In genomic region chr22:41397143-41397811, GRCh38 we compare ENCODE assay signal across 32 cellular contexts. TPM values are rescaled to one million over a fixed set of nuclear protein-coding genes. Genes with fewer than 3 reads are reported as not detected.
A peak's percentile ranks its signal among the peaks of the same experiment; 100 is the strongest.
DNase-seq lines count a peak whose midpoint lies in the region; ATAC-seq and TF ChIP-seq lines count a peak whose summit lies in the region.
"Had no signal": no experiment of that assay in that cellular context is flagged by ENCODE, and none has a peak within 500 bp of the region (broad histone marks: within the 10 kb centered on the region; RNA-seq: fewer than 3 reads in every experiment).

No MANE protein-coding gene starts in this region.

- peak; percentile 10 for TF ChIP-seq POLR2A in right lobe of liver (IDR thresholded peaks at IDR 0.05)

- H3K4me1 Mint-ChIP-seq in stimulated activated effector memory CD8-positive, alpha-beta T cell treated with anti-CD3 and anti-CD28 coated beads, Interleukin-12 subunit alpha, Interleukin-12 subunit beta, amount 100 ng/mL, for 72 hours, result no peaks in the 10 kb centered on the region
- H3K4me1 Mint-ChIP-seq: activated naive CD4-positive, alpha-beta T cell treated with anti-CD3 and anti-CD28 coated beads, Interleukin-2, amount 50 U/mL, for 24 hours; CD4-positive, alpha-beta memory T cell; memory B cell had no signal

- no peak overlapping the region for H3K27ac ChIP-seq in BLaER1
- H3K27ac ChIP-seq in angular gyrus (ENCODE audit: low read depth, low read length), result peak overlapping the region; percentile 22
- H3K27ac ChIP-seq in right lobe of liver, result peak overlapping the region; percentile 72 to 93 (median 92)
- H3K27ac ChIP-seq: KMS-11, neutrophil, psoas muscle, SJCRH30, upper lobe of right lung had no signal

- WGBS in right lobe of liver (ENCODE audit: insufficient coverage, low coverage, low lambda C conversion rate, missing lambda C conversion rate), result 19% methylated on average over 15 of the region's 19 CpGs

- H3K4me3 Mint-ChIP-seq in stimulated activated effector memory CD8-positive, alpha-beta T cell treated with anti-CD3 and anti-CD28 coated beads, Interleukin-12 subunit alpha, Interleukin-12 subunit beta, amount 100 ng/mL, for 72 hours, result no peak overlapping the region
- H3K4me3 Mint-ChIP-seq: activated CD8-positive, alpha-beta T cell treated with anti-CD3 and anti-CD28 coated beads, Interleukin-2, amount 10 ng/mL, durations not matched to agents 7 days and 5 days; activated naive CD4-positive, alpha-beta T cell treated with anti-CD3 and anti-CD28 coated beads, Interleukin-2, amount 50 U/mL, for 24 hours; CD4-positive, alpha-beta memory T cell; HFFc6; memory B cell had no signal

- H3K36me3 Mint-ChIP-seq in stimulated activated effector memory CD8-positive, alpha-beta T cell treated with anti-CD3 and anti-CD28 coated beads, Interleukin-12 subunit alpha, Interleukin-12 subunit beta, amount 100 ng/mL, for 72 hours, result peaks cover 12% of the 10 kb centered on the region
- H3K36me3 Mint-ChIP-seq: activated naive CD4-positive, alpha-beta T cell treated with anti-CD3 and anti-CD28 coated beads, Interleukin-2, amount 50 U/mL, for 24 hours had no signal

- no peak for TF ChIP-seq CTCF in right lobe of liver (IDR thresholded peaks at IDR 0.05)

- H3K9ac ChIP-seq in BLaER1, result peak overlapping the region; percentile 41; the same call in 1 of the 2 replicates
- H3K9ac ChIP-seq: KMS-11 had no signal

- no peak overlapping the region for H3K4me3 ChIP-seq in BLaER1
- peak overlapping the region in 2 of 3 donors; percentile 14 to 20 for H3K4me3 ChIP-seq in right lobe of liver
- H3K4me3 ChIP-seq: gastroesophageal sphincter, psoas muscle, sigmoid colon, SJCRH30, upper lobe of right lung had no signal

- H3K36me3 ChIP-seq in BLaER1, result peaks cover 52% of the 10 kb centered on the region
- peaks cover 0 to 20% (median 13%) of the 10 kb centered on the region in 4 donors for H3K36me3 ChIP-seq in right lobe of liver
- H3K36me3 ChIP-seq: neutrophil, SJCRH30 had no signal

- H3K9me3 ChIP-seq in BLaER1 (no peaks in the 10 kb centered on the region), right lobe of liver (no peaks in the 10 kb centered on the region)
- H3K9me3 ChIP-seq: gastroesophageal sphincter, neutrophil, psoas muscle, sigmoid colon, SJCRH30, upper lobe of right lung had no signal

- H3K27ac Mint-ChIP-seq in stimulated activated effector memory CD8-positive, alpha-beta T cell treated with anti-CD3 and anti-CD28 coated beads, Interleukin-12 subunit alpha, Interleukin-12 subunit beta, amount 100 ng/mL, for 72 hours, result peak overlapping the region; percentile 6
- H3K27ac Mint-ChIP-seq: activated CD8-positive, alpha-beta T cell treated with anti-CD3 and anti-CD28 coated beads, Interleukin-2, amount 10 ng/mL, durations not matched to agents 7 days and 5 days; activated naive CD4-positive, alpha-beta T cell treated with anti-CD3 and anti-CD28 coated beads, Interleukin-2, amount 50 U/mL, for 24 hours; activated T-helper 2 cell treated with anti-CD3 and anti-CD28 coated beads, Interferon-gamma antibody, Interleukin-2, Interleukin-4, amounts not matched to agents 10 μg/mL and 5 μg/mL and 100 μg/mL, durations not matched to agents 14 hours and 24 hours and 36 hours; HFFc6; memory B cell had no signal

- H3K9me3 Mint-ChIP-seq in stimulated activated effector memory CD8-positive, alpha-beta T cell treated with anti-CD3 and anti-CD28 coated beads, Interleukin-12 subunit alpha, Interleukin-12 subunit beta, amount 100 ng/mL, for 72 hours, result no peaks in the 10 kb centered on the region
- H3K9me3 Mint-ChIP-seq: activated naive CD4-positive, alpha-beta T cell treated with anti-CD3 and anti-CD28 coated beads, Interleukin-2, amount 50 U/mL, for 24 hours; activated T-helper 2 cell treated with anti-CD3 and anti-CD28 coated beads, Interferon-gamma antibody, Interleukin-2, Interleukin-4, amounts not matched to agents 10 μg/mL and 5 μg/mL and 100 μg/mL, durations not matched to agents 14 hours and 24 hours and 36 hours; CD4-positive, alpha-beta memory T cell; HFFc6; memory B cell had no signal

- peak; percentile 78 to 93 (median 91) for DNase-seq in right lobe of liver
- no peak for DNase-seq in stimulated activated effector memory CD8-positive, alpha-beta T cell treated with anti-CD3 and anti-CD28 coated beads, Interleukin-12 subunit alpha, Interleukin-12 subunit beta, amount 100 ng/mL, for 72 hours (ENCODE audit: low spot score in 2 of 2)
- DNase-seq in OCI-M1 (lab: John Stamatoyannopoulos, UW), result no peak
- no peak for DNase-seq in HCEC 1CT
- DNase-seq in NCI-H1092 (lab: John Stamatoyannopoulos, UW), result no peak
- DNase-seq: activated CD8-positive, alpha-beta T cell treated with anti-CD3 and anti-CD28 coated beads, Interleukin-2, amount 10 ng/mL, durations not matched to agents 7 days and 5 days; activated T-cell treated with anti-CD3 and anti-CD28 coated beads for 4 hours; amniotic stem cell; CD4-positive, alpha-beta memory T cell; effector CD8-positive, alpha-beta T cell; HFFc6; kidney glomerular epithelial cell; MM.1S; NCI-H1417 treated with DMSO at 0.1 percent for 48 hours; NCI-H2081 treated with DMSO at 0.1 percent for 48 hours; NCI-H345; NCI-H69; psoas muscle; sigmoid colon; SJCRH30; stimulated activated CD4-positive, alpha-beta T cell treated with anti-CD3 and anti-CD28 coated beads, Interleukin-4, amount 100 ng/mL, for 24 hours; T-helper 9 cell; upper lobe of right lung had no signal

- no peaks in the 10 kb centered on the region for H4K20me1 ChIP-seq in BLaER1

- H3K4me1 ChIP-seq in BLaER1, result peaks cover 18% of the 10 kb centered on the region
- H3K4me1 ChIP-seq in right lobe of liver, result peaks cover 0 to 74% (median 24%) of the 10 kb centered on the region in 4 donors

- ATAC-seq in right lobe of liver, result peak; percentile 79 to 92 (median 86)
- ATAC-seq in stimulated activated effector memory CD8-positive, alpha-beta T cell treated with anti-CD3 and anti-CD28 coated beads, Interleukin-12 subunit alpha, Interleukin-12 subunit beta, amount 100 ng/mL, for 72 hours, result no peak
- ATAC-seq in HG03378 (IDR thresholded peaks at IDR 0.05; ENCODE audit: unreplicated experiment), result no peak
- ATAC-seq: activated CD8-positive, alpha-beta T cell treated with anti-CD3 and anti-CD28 coated beads, Interleukin-2, amount 10 ng/mL, durations not matched to agents 7 days and 5 days; gastroesophageal sphincter; psoas muscle; upper lobe of right lung had no signal

- H3K4me2 ChIP-seq in BLaER1, result no peak overlapping the region
- H3K4me2 ChIP-seq: KMS-11 had no signal

- H3K27me3 ChIP-seq in BLaER1, result no peaks in the 10 kb centered on the region
- no peaks in the 10 kb centered on the region for H3K27me3 ChIP-seq in right lobe of liver
- H3K27me3 ChIP-seq: gastroesophageal sphincter, neutrophil, sigmoid colon, SJCRH30, upper lobe of right lung had no signal

- intact Hi-C loops in right lobe of liver (cut with DNase I), result no loop called here

RNA-seq across cellular contexts. Expression of gene TEF, which starts 15.5 kb away (rescaled TPM):
- 10 to 100 TPM in 4 of 6 experiments, 1 to 10 TPM in 2; 6.1 to 28.9 (median 15.5) TPM for total RNA-seq in right lobe of liver

RNA-seq across cellular contexts. Expression of gene TOB2, which starts 49.3 kb away (rescaled TPM):
- 10 to 100 TPM; 11.6 to 33.4 (median 19.4) TPM for total RNA-seq in right lobe of liver

Comparison
In these comparisons a context has a peak if more than half of its experiments do, and no peak if none do; other contexts are left out.
1. ATAC-seq: peak in right lobe of liver (4 of 4); none in stimulated activated effector memory CD8-positive, alpha-beta T cell treated with anti-CD3 and anti-CD28 coated beads, Interleukin-12 subunit alpha, Interleukin-12 subunit beta, amount 100 ng/mL, for 72 hours (single experiment) and HG03378 (single experiment).
2. DNase-seq: peak in right lobe of liver (3 of 3); none in stimulated activated effector memory CD8-positive, alpha-beta T cell treated with anti-CD3 and anti-CD28 coated beads, Interleukin-12 subunit alpha, Interleukin-12 subunit beta, amount 100 ng/mL, for 72 hours (0 of 2), OCI-M1 (single experiment), HCEC 1CT (single experiment) and NCI-H1092 (single experiment).